Comparison of ENCODE assay signal across 8 cellular contexts in genomic region chr14:102086346-102086971, GRCh38. TPM values are rescaled to one million over a fixed set of nuclear protein-coding genes. Genes with fewer than 3 reads are reported as not detected.
DNase-seq lines count a peak whose midpoint lies in the region; ATAC-seq and TF ChIP-seq lines count a peak whose summit lies in the region.

No MANE protein-coding gene starts in this region.

- H3K4me1 ChIP-seq in foreskin keratinocyte (peaks cover 24% of the 10 kb centered on the region), osteoblast (ENCODE audit: insufficient read depth, low read length) (peaks cover 29% of the 10 kb centered on the region), tibial artery (peaks cover 0 to 50% (median 33%) of the 10 kb centered on the region in 4 donors)

- TF ChIP-seq CTCF in foreskin keratinocyte (conservative IDR thresholded peaks at IDR 0.05) (no peak), osteoblast (IDR thresholded peaks at IDR 0.05; ENCODE audit: extremely low read depth, low read depth, low read length) (no peak), tibial artery (IDR thresholded peaks at IDR 0.05) (no peak)

- DNase-seq in NCI-H1092 treated with DMSO at 0.1 percent for 48 hours (lab: John Stamatoyannopoulos, UW): peak; percentile 17
- DNase-seq in NCI-H1092 (lab: John Stamatoyannopoulos, UW): no peak
- peak; percentile 43 for DNase-seq in NOMO-1 treated with DMSO at 0.1 percent for 48 hours (lab: John Stamatoyannopoulos, UW; ENCODE audit: unreplicated experiment)
- peak; percentile 73 for DNase-seq in activated gamma-delta T cell (lab: John Stamatoyannopoulos, UW)
- DNase-seq in foreskin keratinocyte: no peak
- peak; percentile 89 for DNase-seq in osteoblast (ENCODE audit: insufficient read length, low spot score, missing footprints)
- DNase-seq in tibial artery: peak; percentile 45 to 70

- no peaks in the 10 kb centered on the region for H3K9me3 ChIP-seq in osteoblast (ENCODE audit: low read depth, low read length)
- no peaks in the 10 kb centered on the region for H3K9me3 ChIP-seq in tibial artery

- H3K27ac ChIP-seq in foreskin keratinocyte (peak overlapping the region; percentile 61), osteoblast (ENCODE audit: low read depth, low read length) (peak overlapping the region; percentile 76), tibial artery (peak overlapping the region; percentile 97 to 98)

- peaks cover 39% of the 10 kb centered on the region for H4K20me1 ChIP-seq in osteoblast (ENCODE audit: insufficient read depth, low read length)

- peaks cover 52% of the 10 kb centered on the region for H3K79me2 ChIP-seq in osteoblast (ENCODE audit: insufficient read depth, low read length)

- peak; percentile 26 for ATAC-seq in HG02870 (IDR thresholded peaks at IDR 0.05; ENCODE audit: unreplicated experiment)
- ATAC-seq in foreskin keratinocyte: peak; percentile 10

- peak overlapping the region; percentile 96 for H3K4me2 ChIP-seq in osteoblast (ENCODE audit: insufficient read depth, low read length)

- no peak overlapping the region for H2AFZ ChIP-seq in osteoblast (ENCODE audit: low read length)

- intact Hi-C loops in tibial artery (cut with DNase I; ENCODE audit: low total_unique reads): loop anchor here (5.0 kb wide), 1 partner anchor 124 kb away; the partner anchor contains the start of gene DYNC1H1

- peak overlapping the region; percentile 78 for H3K4me3 ChIP-seq in osteoblast (ENCODE audit: insufficient read depth, low read length)
- H3K4me3 ChIP-seq in tibial artery: peak overlapping the region; percentile 79 to 90

- H3K36me3 ChIP-seq in osteoblast (ENCODE audit: insufficient read depth, low read length) (peaks cover 46% of the 10 kb centered on the region), tibial artery (peaks cover 41 to 42% (median 42%) of the 10 kb centered on the region in 3 donors)

- no peaks in the 10 kb centered on the region for H3K27me3 ChIP-seq in foreskin keratinocyte
- no peaks in the 10 kb centered on the region for H3K27me3 ChIP-seq in osteoblast (ENCODE audit: insufficient read depth, low read length)
- H3K27me3 ChIP-seq in tibial artery: no peaks in the 10 kb centered on the region

RNA-seq across cellular contexts. Expression of gene HSP90AA1, which starts 0.4 kb away (rescaled TPM):
- total RNA-seq in foreskin keratinocyte: 675 and 933 TPM in 2 replicates
- 477 and 673 TPM in 2 replicates for polyA plus RNA-seq in foreskin keratinocyte
- 193 and 198 TPM in 2 replicates for total RNA-seq in osteoblast

RNA-seq across cellular contexts. Expression of gene WDR20, which starts 53.2 kb away (rescaled TPM):
- total RNA-seq in foreskin keratinocyte (16.7 and 18.1 TPM in 2 replicates), osteoblast (15.6 and 18.3 TPM in 2 replicates)
- polyA plus RNA-seq in foreskin keratinocyte: 9.3 and 11.0 TPM in 2 replicates

Comparison
In these comparisons a context has a peak if more than half of its experiments do, and no peak if none do; other contexts are left out.
1. DNase-seq: peak in NCI-H1092 treated with DMSO at 0.1 percent for 48 hours (single experiment), NOMO-1 treated with DMSO at 0.1 percent for 48 hours (single experiment), activated gamma-delta T cell (single experiment), osteoblast (single experiment) and tibial artery (2 of 2); none in NCI-H1092 (single experiment) and foreskin keratinocyte (0 of 2).
2. Peak in every context shown above with its lines, with median percentiles within 50 percentile points of each other: H3K27ac ChIP-seq.